ENCODE assay signal across 24 cellular contexts in genomic region chr6:109279628-109280027, GRCh38.
A peak's percentile ranks its signal among the peaks of the same experiment; 100 is the strongest.
DNase-seq lines count a peak whose midpoint lies in the region; ATAC-seq, FAIRE-seq and TF ChIP-seq lines count a peak whose summit lies in the region.
"Had no signal": no experiment of that assay in that cellular context is flagged by ENCODE, and none has a peak within 500 bp of the region (broad histone marks: within the 10 kb centered on the region; RNA-seq: fewer than 3 reads in every experiment).

No MANE protein-coding gene starts in this region.

- in situ Hi-C loops in HepG2 (cut with HindIII; ENCODE audit: extremely low pct_ligation_motif_present, low pct_unique_long_range_greater_than_20kb) = no loop called here

- no peaks in the 10 kb centered on the region for H3K27me3 ChIP-seq in HepG2 (ENCODE audit: control insufficient read depth in 1 of 2, insufficient read depth in 2 of 2, low read length in 2 of 2)
- no peaks in the 10 kb centered on the region for H3K27me3 ChIP-seq in right lobe of liver
- H3K27me3 ChIP-seq in H1 (replicated peaks in 1 of 4; ENCODE audit: control insufficient read depth in 3 of 4, extremely low read depth in 1 of 4, insufficient read depth in 3 of 4, low read length in 3 of 4) = no peaks in the 10 kb centered on the region
- H3K27me3 ChIP-seq: BLaER1 treated with 17β-estradiol and CSF1 and Interleukin-3, amounts not matched to agents 10 nM and 100 nM had no signal

- H3K9me3 ChIP-seq in HepG2 (ENCODE audit: low read length) (no peaks in the 10 kb centered on the region), right lobe of liver (no peaks in the 10 kb centered on the region), H1 (ENCODE audit: insufficient read depth in 2 of 2, low read depth in 1 of 2, low read length in 1 of 2) (no peaks in the 10 kb centered on the region)
- H3K9me3 ChIP-seq: A549 had no signal

- H2BK5ac ChIP-seq in H1 (ENCODE audit: low read depth, low read length) = no peak overlapping the region

- POLR2A ChIA-PET in HepG2 (lab: Yijun Ruan, JAX) = no interaction called here
- POLR2A ChIA-PET in H1 (lab: Charles Lee; ENCODE audit: partially characterized antibody) = no interaction called here

- no peak for TF ChIP-seq POLR2A in HepG2 (IDR thresholded peaks at IDR 0.05; ENCODE audit: insufficient read depth in 1 of 2, low read depth in 2 of 2, low read length in 2 of 2)
- TF ChIP-seq POLR2A in right lobe of liver (IDR thresholded peaks at IDR 0.05) = no peak
- no peak for TF ChIP-seq POLR2A in H1 (IDR thresholded peaks at IDR 0.05; ENCODE audit: control extremely low read depth in 1 of 2, low read depth in 2 of 2, low read length in 2 of 2)

- H3K23me2 ChIP-seq in H1 (ENCODE audit: low read depth, low read length) = no peaks in the 10 kb centered on the region

- H3K79me1 ChIP-seq in H1 (ENCODE audit: low read depth, low read length) = no peaks in the 10 kb centered on the region

- H3K4me3 ChIP-seq in HepG2 (replicated peaks in 1 of 3; ENCODE audit: insufficient read depth in 1 of 3, low read depth in 2 of 3, low read length in 3 of 3) (no peak overlapping the region), right lobe of liver (no peak overlapping the region), H1 (ENCODE audit: extremely low read depth in 1 of 4, insufficient read depth in 2 of 4, low read depth in 3 of 4, low read length in 4 of 4) (no peak overlapping the region)
- H3K4me3 ChIP-seq: A549; BLaER1 treated with 17β-estradiol and CSF1 and Interleukin-3, amounts not matched to agents 10 nM and 100 nM; GM12878 had no signal

- TF ChIP-seq CTCF in HepG2 (CRISPR knock-in tag; IDR thresholded peaks at IDR 0.05) (no peak), right lobe of liver (IDR thresholded peaks at IDR 0.05) (no peak), H1 (IDR thresholded peaks at IDR 0.05; ENCODE audit: control extremely low read depth in 1 of 3, insufficient read depth in 1 of 3, low read depth in 1 of 3, low read length in 3 of 3) (no peak)

- H2BK120ac ChIP-seq in H1 (replicated peaks; ENCODE audit: low read depth, low read length) = no peak overlapping the region

- H4K8ac ChIP-seq in H1 (ENCODE audit: extremely low read depth, insufficient read depth, low read length) = no peak overlapping the region

- no peak overlapping the region for H2AFZ ChIP-seq in HepG2 (ENCODE audit: low read length)
- H2AFZ ChIP-seq in H1 (ENCODE audit: low read length) = no peak overlapping the region

- no peak overlapping the region for H3K14ac ChIP-seq in H1 (ENCODE audit: insufficient read length)

- TF ChIP-seq EP300 in HepG2 (IDR thresholded peaks at IDR 0.05; ENCODE audit: low read depth in 2 of 2, low read length in 2 of 2) (no peak), HepG2 (CRISPR knock-in tag; IDR thresholded peaks at IDR 0.05; ENCODE audit: borderline replicate concordance) (no peak), H1 (IDR thresholded peaks at IDR 0.05; ENCODE audit: borderline replicate concordance in 1 of 2, low read depth in 2 of 2, low read length in 2 of 2) (no peak)

- 88% methylated on average over 1 of the region's 1 CpG for WGBS in HepG2 (ENCODE audit: low lambda C conversion rate)
- 89% methylated on average over 1 of the region's 1 CpG for WGBS in right lobe of liver (ENCODE audit: insufficient coverage, low coverage, low lambda C conversion rate, missing lambda C conversion rate)
- WGBS in H1 (ENCODE audit: extremely low coverage in 1 of 2, insufficient coverage in 1 of 2, insufficient read length in 1 of 2, insufficient replicate concordance in 2 of 2, low coverage in 1 of 2, low lambda C conversion rate in 2 of 2, missing lambda C conversion rate in 1 of 2), 2 experiments = 92% methylated on average over 1 of the region's 1 CpG; no CpG with 5 or more reads in 1 of the 2 experiments

- no peak overlapping the region for H3K23ac ChIP-seq in H1 (ENCODE audit: insufficient read length)

- H4K20me1 ChIP-seq in HepG2 (ENCODE audit: insufficient read depth, low read length) = no peaks in the 10 kb centered on the region
- H4K20me1 ChIP-seq in H1 (replicated peaks in 1 of 2; ENCODE audit: control insufficient read depth in 1 of 2, insufficient read depth in 2 of 2, low read length in 2 of 2) = no peaks in the 10 kb centered on the region
- H4K20me1 ChIP-seq: BLaER1 treated with 17β-estradiol and CSF1 and Interleukin-3, amounts not matched to agents 10 nM and 100 nM had no signal

- H2AK5ac ChIP-seq in H1 (ENCODE audit: low read depth, low read length) = no peak overlapping the region

- no peak overlapping the region for H2BK20ac ChIP-seq in H1 (ENCODE audit: low read length)

- no peaks in the 10 kb centered on the region for H3K4me1 ChIP-seq in HepG2 (ENCODE audit: insufficient read depth, low read length)
- no peaks in the 10 kb centered on the region for H3K4me1 ChIP-seq in right lobe of liver
- no peaks in the 10 kb centered on the region for H3K4me1 ChIP-seq in H1 (replicated peaks in 1 of 4; ENCODE audit: control insufficient read depth in 3 of 4, insufficient read depth in 4 of 4, low read length in 3 of 4)
- H3K4me1 ChIP-seq: A549 had no signal

- FAIRE-seq in HepG2 (lab: Jason Lieb, UNC) (no peak), H1 (lab: Jason Lieb, UNC) (no peak)
- FAIRE-seq: A549, GM12878, GM12892, GM18507, GM19239 had no signal

- H3K79me2 ChIP-seq in HepG2 (ENCODE audit: insufficient read depth, low read length) (no peaks in the 10 kb centered on the region), H1 (ENCODE audit: control insufficient read depth in 1 of 2, insufficient read depth in 2 of 2, low read length in 2 of 2) (no peaks in the 10 kb centered on the region)

- H3K4ac ChIP-seq in H1 (replicated peaks; ENCODE audit: insufficient read length, low read depth, low read length) = no peak overlapping the region

- no peak overlapping the region for H3K9ac ChIP-seq in HepG2 (ENCODE audit: insufficient read depth, low read depth, low read length)
- H3K9ac ChIP-seq in H1 (replicated peaks in 1 of 4; ENCODE audit: extremely low read depth in 1 of 4, low read depth in 3 of 4, low read length in 3 of 4) = no peak overlapping the region
- H3K9ac ChIP-seq: BLaER1 treated with 17β-estradiol and CSF1 and Interleukin-3, amounts not matched to agents 10 nM and 100 nM had no signal

- H3K27ac ChIP-seq in HepG2 (ENCODE audit: extremely low read length, insufficient read depth, low read length) = no peak overlapping the region
- H3K27ac ChIP-seq in right lobe of liver = no peak overlapping the region
- H3K27ac ChIP-seq in H1 (ENCODE audit: low read depth, low read length) = no peak overlapping the region
- H3K27ac ChIP-seq: 22Rv1; A549; BLaER1 treated with 17β-estradiol and CSF1 and Interleukin-3, amounts not matched to agents 10 nM and 100 nM; C4-2B had no signal

- peak overlapping the region; percentile 21 for H3K56ac ChIP-seq in H1 (replicated peaks; ENCODE audit: insufficient read length, low read depth, low read length)

- H3K36me3 ChIP-seq in HepG2 (replicated peaks in 1 of 2; ENCODE audit: control insufficient read depth in 1 of 2, insufficient read depth in 2 of 2, low read length in 2 of 2) (no peaks in the 10 kb centered on the region), right lobe of liver (no peaks in the 10 kb centered on the region), H1 (ENCODE audit: control insufficient read depth in 2 of 4, insufficient read depth in 4 of 4, low read length in 3 of 4) (no peaks in the 10 kb centered on the region)
- H3K36me3 ChIP-seq: BLaER1 treated with 17β-estradiol and CSF1 and Interleukin-3, amounts not matched to agents 10 nM and 100 nM had no signal

- H4K5ac ChIP-seq in H1 (ENCODE audit: insufficient read length, low read depth, low read length) = no peak overlapping the region

- TF ChIP-seq RAD21 in HepG2 (CRISPR knock-in tag; IDR thresholded peaks at IDR 0.05) (no peak), H1 (IDR thresholded peaks at IDR 0.05 in 1 of 2, conservative IDR thresholded peaks at IDR 0.05 in 1 of 2; ENCODE audit: low read depth in 2 of 2, low read length in 2 of 2) (no peak)

- ATAC-seq in HepG2 (no peak), right lobe of liver (no peak), GM18868 (IDR thresholded peaks at IDR 0.05; ENCODE audit: unreplicated experiment) (no peak)
- ATAC-seq: A549, GM12878 had no signal

- BruUV-seq in HepG2 (replicated peaks; lab: Mats Ljungman, UMichigan) = no TSS peak

- CTCF ChIA-PET in HepG2 (lab: Yijun Ruan, JAX; ENCODE audit: low intra/inter-chr PET ratio, low total read pairs) = no interaction called here
- CTCF ChIA-PET in H1 (lab: Charles Lee; ENCODE audit: partially characterized antibody) = no interaction called here

- H2BK15ac ChIP-seq in H1 (ENCODE audit: low read length) = no peak overlapping the region

- no peak overlapping the region for H4K91ac ChIP-seq in H1 (replicated peaks; ENCODE audit: insufficient read length, low read length)

- DNase-seq in HepG2 (ENCODE audit: low spot score) = no peak
- no peak for DNase-seq in right lobe of liver
- no peak for DNase-seq in H1 (ENCODE audit: low read depth in 1 of 2, low spot score in 2 of 2)
- DNase-seq in NCI-H2196 (lab: John Stamatoyannopoulos, UW; ENCODE audit: unreplicated experiment) = no peak
- DNase-seq: AML-193; CD4-positive, alpha-beta T cell; CD8-positive, alpha-beta memory T cell; COR-L47; DMS 273 treated with DMSO at 0.1 percent for 48 hours; DMS153; DMS53; DMS79; DND-41; EL; GDM1 had no signal

- no peak overlapping the region for H3K18ac ChIP-seq in H1 (ENCODE audit: extremely low read depth, low read length)

- H2BK12ac ChIP-seq in H1 (ENCODE audit: low read depth, low read length) = no peak overlapping the region

- H3K4me2 ChIP-seq in HepG2 (ENCODE audit: low read depth, low read length) = no peak overlapping the region
- H3K4me2 ChIP-seq in H1 (ENCODE audit: insufficient read depth in 1 of 2, low read depth in 2 of 2, low read length in 2 of 2) = no peak overlapping the region
- H3K4me2 ChIP-seq: A549; BLaER1 treated with 17β-estradiol and CSF1 and Interleukin-3, amounts not matched to agents 10 nM and 100 nM had no signal

- intact Hi-C loops in HepG2 (cut with micrococcal nuclease; ENCODE audit: unreplicated experiment) = no loop called here
- intact Hi-C loops in right lobe of liver (cut with DNase I) = no loop called here

TF ChIP-seq in HepG2, 621 proteins besides CTCF, POLR2A, EP300 and RAD21:
- peak; percentile 77 for TF ChIP-seq CREB1 (IDR thresholded peaks at IDR 0.05)
- no peak for TF ChIP-seq CREB1 (CRISPR knock-in tag; IDR thresholded peaks at IDR 0.05)
- TF ChIP-seq ATF7 (IDR thresholded peaks at IDR 0.05) = peak; percentile 87
- no peak for TF ChIP-seq ATF7 (CRISPR knock-in tag; IDR thresholded peaks at IDR 0.05)
- no peak for TF ChIP-seq KLF9 (CRISPR knock-in tag; IDR thresholded peaks at IDR 0.05; ENCODE audit: low read depth)

TF ChIP-seq in H1, 55 proteins besides CTCF, POLR2A, EP300 and RAD21 (continues in another document):
- TF ChIP-seq E2F6 (IDR thresholded peaks at IDR 0.05) = no peak
- TF ChIP-seq BCL11A (IDR thresholded peaks at IDR 0.05; ENCODE audit: low read depth in 2 of 2, low read length in 2 of 2) = no peak
- TF ChIP-seq GABPA (IDR thresholded peaks at IDR 0.05; ENCODE audit: borderline replicate concordance, insufficient read depth, low read length) = no peak
